In the genomic region with DNA sequence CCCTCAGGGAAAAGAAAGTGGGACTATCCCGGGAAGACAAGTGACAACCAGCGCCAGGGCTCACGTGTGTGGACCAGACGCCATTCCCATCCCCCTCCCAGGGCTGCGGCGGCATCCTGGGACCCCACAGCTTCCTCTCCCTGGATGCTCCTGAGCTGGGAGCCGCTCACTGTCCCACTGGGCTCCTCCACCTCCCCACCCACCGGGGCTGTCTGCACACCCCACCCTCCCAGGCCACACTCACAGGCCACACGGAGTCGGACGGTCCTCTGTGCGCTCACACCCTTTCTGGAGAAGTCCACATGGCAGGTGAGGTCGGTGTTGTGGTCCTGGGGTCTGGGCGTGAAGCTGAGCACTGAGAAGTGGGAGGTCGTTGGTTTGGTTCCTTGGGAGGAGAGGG, we compare ENCODE assay signal across 13 cellular contexts. TPM values are rescaled to one million over a fixed set of nuclear protein-coding genes. Genes with fewer than 3 reads are reported as not detected.
"Had no signal": no experiment of that assay in that cellular context is flagged by ENCODE, and none has a peak within 500 bp of the region (broad histone marks: within the 10 kb centered on the region; RNA-seq: fewer than 3 reads in every experiment).

No MANE protein-coding gene starts in this region.

RNA-seq across cellular contexts. Expression of a gene that starts 1.0 kb away (rescaled TPM):
- total RNA-seq: cardiac muscle cell, MCF 10A, PC-3, SJSA1 had no signal
- polyA plus RNA-seq: SK-N-SH had no signal

RNA-seq across cellular contexts. Expression of a gene that starts 26.0 kb away (rescaled TPM):
- total RNA-seq: activated CD4-positive, alpha-beta T cell treated with anti-CD3 and anti-CD28 coated beads, Interleukin-2, amount 10 ng/mL, durations not matched to agents 7 days and 5 days; activated CD8-positive, alpha-beta T cell treated with anti-CD3 and anti-CD28 coated beads, Interleukin-2, amount 10 ng/mL, durations not matched to agents 7 days and 5 days; activated naive CD8-positive, alpha-beta T cell treated with anti-CD3 and anti-CD28 coated beads, Interleukin-2, amount 10 ng/mL, durations not matched to agents 7 days and 5 days; ascending aorta; cardiac muscle cell; MCF 10A; PC-3; Peyer's patch; SJSA1 had no signal
- polyA plus RNA-seq: cardiac muscle cell, SK-N-SH had no signal

RNA-seq across cellular contexts. Expression of a gene that starts 28.6 kb away (rescaled TPM):
- total RNA-seq: activated CD4-positive, alpha-beta T cell treated with anti-CD3 and anti-CD28 coated beads, Interleukin-2, amount 10 ng/mL, durations not matched to agents 7 days and 5 days; activated CD8-positive, alpha-beta T cell treated with anti-CD3 and anti-CD28 coated beads, Interleukin-2, amount 10 ng/mL, durations not matched to agents 7 days and 5 days; activated naive CD8-positive, alpha-beta T cell treated with anti-CD3 and anti-CD28 coated beads, Interleukin-2, amount 10 ng/mL, durations not matched to agents 7 days and 5 days; activated T-helper 2 cell treated with anti-CD3 and anti-CD28 coated beads, Interferon-gamma antibody, Interleukin-2, Interleukin-4, amounts not matched to agents 10 μg/mL and 5 μg/mL and 100 μg/mL, durations not matched to agents 14 hours and 24 hours and 36 hours; ascending aorta; cardiac muscle cell; MCF 10A; PC-3; Peyer's patch; SJSA1 had no signal
- polyA plus RNA-seq: adipose tissue, cardiac muscle cell, SK-N-SH had no signal

RNA-seq across cellular contexts. Expression of a gene that starts 41.8 kb away (rescaled TPM):
- total RNA-seq: activated CD4-positive, alpha-beta T cell treated with anti-CD3 and anti-CD28 coated beads for 36 hours; activated CD4-positive, alpha-beta T cell treated with anti-CD3 and anti-CD28 coated beads, Interleukin-2, amount 10 ng/mL, durations not matched to agents 7 days and 5 days; activated CD8-positive, alpha-beta T cell treated with anti-CD3 and anti-CD28 coated beads, Interleukin-2, amount 10 ng/mL, durations not matched to agents 7 days and 5 days; activated naive CD8-positive, alpha-beta T cell treated with anti-CD3 and anti-CD28 coated beads, Interleukin-2, amount 10 ng/mL, durations not matched to agents 7 days and 5 days; ascending aorta; cardiac muscle cell; MCF 10A; PC-3; SJSA1 had no signal
- polyA plus RNA-seq: cardiac muscle cell, SK-N-SH had no signal

RNA-seq across cellular contexts. Expression of a gene that starts 44.0 kb away (rescaled TPM):
- total RNA-seq: cardiac muscle cell, MCF 10A, PC-3, SJSA1 had no signal
- polyA plus RNA-seq: SK-N-SH had no signal
